22 cellular contexts compared by ENCODE assay signal in genomic region chr5:54383225-54383624, GRCh38.
DNase-seq lines count a peak whose midpoint lies in the region; ATAC-seq and TF ChIP-seq lines count a peak whose summit lies in the region.
"Had no signal": no experiment of that assay in that cellular context is flagged by ENCODE, and none has a peak within 500 bp of the region (broad histone marks: within the 10 kb centered on the region; RNA-seq: fewer than 3 reads in every experiment).

No MANE protein-coding gene starts in this region.

- TF ChIP-seq CTCF in fibroblast of villous mesenchyme (IDR thresholded peaks at IDR 0.05; ENCODE audit: insufficient read depth, low read depth, low read length) = no peak
- no peak for TF ChIP-seq CTCF in suprapubic skin (IDR thresholded peaks at IDR 0.05)

- peak overlapping the region; percentile 24 for H3K27ac ChIP-seq in suprapubic skin
- H3K27ac ChIP-seq: uterus had no signal

- no peak for TF ChIP-seq POLR2A in suprapubic skin (IDR thresholded peaks at IDR 0.05)

- WGBS in suprapubic skin = 50% methylated on average over 1 of the region's 1 CpG

- DNase-seq in Right ventricle myocardium inferior (ENCODE audit: missing footprints) = no peak
- no peak for DNase-seq in cardiac septum (ENCODE audit: low spot score)
- peak; percentile 52 for DNase-seq in amniotic epithelial cell (ENCODE audit: low read depth)
- DNase-seq in fibroblast of villous mesenchyme (ENCODE audit: low read depth) = peak; percentile 44
- no peak for DNase-seq in suprapubic skin (ENCODE audit: low spot score in 2 of 2)
- DNase-seq in iPS-NIHi11 (ENCODE audit: low spot score) = no peak
- DNase-seq: activated CD4-positive, alpha-beta T cell treated with anti-CD3 and anti-CD28 coated beads for 48 hours; activated CD8-positive, alpha-beta memory T cell treated with anti-CD3 and anti-CD28 coated beads, Interleukin-2, amount 10 ng/mL, durations not matched to agents 7 days and 5 days; activated naive CD8-positive, alpha-beta T cell treated with anti-CD3 and anti-CD28 coated beads, Interleukin-2, amount 10 ng/mL, durations not matched to agents 7 days and 5 days; caudate nucleus; DMS 273 treated with DMSO at 0.1 percent for 48 hours; GF-D8; NCI-H1694 treated with DMSO at 0.1 percent for 48 hours; posterior cingulate gyrus; stimulated activated CD8-positive, alpha-beta memory T cell treated with anti-CD3 and anti-CD28 coated beads, Interleukin-4, amount 100 ng/mL, for 48 hours; substantia nigra; uterus had no signal

- no peaks in the 10 kb centered on the region for H3K9me3 ChIP-seq in suprapubic skin
- H3K9me3 ChIP-seq: esophagus muscularis mucosa, uterus had no signal

- ATAC-seq in Right ventricle myocardium inferior (peak; percentile 40), GM19023 (IDR thresholded peaks at IDR 0.05; ENCODE audit: unreplicated experiment) (no peak), HG02588 (IDR thresholded peaks at IDR 0.05; ENCODE audit: unreplicated experiment) (no peak)
- ATAC-seq: activated CD8-positive, alpha-beta memory T cell treated with anti-CD3 and anti-CD28 coated beads, Interleukin-2, amount 10 ng/mL, durations not matched to agents 7 days and 5 days; activated T-helper 17 cell treated with anti-CD3 and anti-CD28 coated beads, Interleukin-2, amount 50 U/mL, for 72 hours; GM12878 had no signal

- H3K4me1 ChIP-seq in suprapubic skin = peaks cover 29% of the 10 kb centered on the region
- H3K4me1 ChIP-seq: uterus had no signal

- H3K36me3 ChIP-seq in suprapubic skin = no peaks in the 10 kb centered on the region
- H3K36me3 ChIP-seq: esophagus muscularis mucosa, uterus had no signal

- intact Hi-C loops in Right ventricle myocardium inferior (cut with DNase I) = no loop called here
- intact Hi-C loops in cardiac septum (cut with DNase I) = no loop called here

- H3K4me3 ChIP-seq in fibroblast of villous mesenchyme (ENCODE audit: low read depth, low read length) (no peak overlapping the region), suprapubic skin (no peak overlapping the region)
- H3K4me3 ChIP-seq: esophagus muscularis mucosa, GM12878, uterus had no signal

- no peaks in the 10 kb centered on the region for H3K27me3 ChIP-seq in suprapubic skin
- H3K27me3 ChIP-seq: esophagus muscularis mucosa, uterus had no signal

- TF ChIP-seq EP300 in suprapubic skin (IDR thresholded peaks at IDR 0.05) = no peak

Comparison
In these comparisons a context has a peak if more than half of its experiments do, and no peak if none do; other contexts are left out.
1. DNase-seq: peak in amniotic epithelial cell (single experiment) and fibroblast of villous mesenchyme (single experiment); none in Right ventricle myocardium inferior (single experiment), cardiac septum (single experiment), suprapubic skin (0 of 2) and iPS-NIHi11 (single experiment).